ENCODE assay signal across 1 cellular context in genomic region chr1:58824753-58825389, GRCh38.
TF ChIP-seq lines count a peak whose summit lies in the region.

No MANE protein-coding gene starts in this region.

TF ChIP-seq in SK-N-SH, 30 proteins besides CTCF, POLR2A, EP300 and RAD21 (continued from another document):
- TF ChIP-seq REST (IDR thresholded peaks at IDR 0.05; ENCODE audit: low read depth, low read length) (no peak), SMC3 (IDR thresholded peaks at IDR 0.05; ENCODE audit: low read depth, low read length) (no peak), JUND (IDR thresholded peaks at IDR 0.05) (no peak), NFIC (IDR thresholded peaks at IDR 0.05; ENCODE audit: borderline replicate concordance) (no peak), NRF1 (IDR thresholded peaks at IDR 0.05; ENCODE audit: low read depth, low read length) (no peak), EZH2phosphoT487 (IDR thresholded peaks at IDR 0.05; ENCODE audit: borderline replicate concordance, low read depth) (no peak), MXI1 (IDR thresholded peaks at IDR 0.05; ENCODE audit: low read depth, low read length) (no peak), RXRA (IDR thresholded peaks at IDR 0.05; ENCODE audit: borderline replicate concordance, low read depth) (no peak)
TF ChIP-seq in SK-N-SH: peak in this region for 0.
